17 cellular contexts compared by ENCODE assay signal in genomic region chr3:125010393-125010792, GRCh38. TPM values are rescaled to one million over a fixed set of nuclear protein-coding genes. Genes with fewer than 3 reads are reported as not detected.
DNase-seq lines count a peak whose midpoint lies in the region; ATAC-seq, FAIRE-seq and TF ChIP-seq lines count a peak whose summit lies in the region.
"Had no signal": no experiment of that assay in that cellular context is flagged by ENCODE, and none has a peak within 500 bp of the region (broad histone marks: within the 10 kb centered on the region; RNA-seq: fewer than 3 reads in every experiment).

No MANE protein-coding gene starts in this region.

- no peaks in the 10 kb centered on the region for H3K9me3 Mint-ChIP-seq in neural crest cell
- H3K9me3 Mint-ChIP-seq: GM23338 had no signal

- intact Hi-C loops in PC-3 (cut with micrococcal nuclease) = loop anchor here (2.0 to 5.0 kb wide), 2 partner anchors 42 to 52 kb away; no protein-coding TSS in a partner anchor

- no peaks in the 10 kb centered on the region for H3K9me2 ChIP-seq in PC-3 (replicated peaks; ENCODE audit: low read length)

- BruUV-seq in PC-3 (replicated peaks; lab: Mats Ljungman, UMichigan) = no TSS peak

- FAIRE-seq in GM19239 (lab: Jason Lieb, UNC) = peak; percentile 21
- no peak for FAIRE-seq in GM12892 (lab: Jason Lieb, UNC)
- FAIRE-seq: GM12878 had no signal

- peaks cover 45% of the 10 kb centered on the region for H3K27me3 Mint-ChIP-seq in neural crest cell (ENCODE audit: low read depth)

- no peaks in the 10 kb centered on the region for H3K79me2 ChIP-seq in PC-3 (ENCODE audit: low read length)

- H3F3A ChIP-seq in PC-3 (ENCODE audit: low read length, unreplicated experiment) = no peaks in the 10 kb centered on the region

- DNase-seq in GM19239 (ENCODE audit: insufficient read length, low spot score) = no peak
- DNase-seq in PC-3 = peak; percentile 52
- peak; percentile 29 for DNase-seq in islet precursor cell
- DNase-seq in neural crest cell (ENCODE audit: low read depth, low spot score) = no peak
- no peak for DNase-seq in GM12892 (ENCODE audit: insufficient read length)
- no peak for DNase-seq in COLO668 (lab: John Stamatoyannopoulos, UW; ENCODE audit: unreplicated experiment)
- DNase-seq: BE2C, COR-L47, NCI-H146, NCI-H2107, NCI-H345, NCI-H526 treated with DMSO at 0.1 percent for 48 hours had no signal

- no peak overlapping the region for H3K27ac ChIP-seq in PC-3 (ENCODE audit: low read length)
- H3K27ac ChIP-seq: SK-N-MC had no signal

- CTCF ChIA-PET in PC-3 (lab: Charles Lee) = interaction anchor here (0.9 kb wide), 1 partner anchor 41 kb away, joined by 3 read pairs; no protein-coding TSS in a partner anchor

- H3K27ac Mint-ChIP-seq in neural crest cell (ENCODE audit: unreplicated experiment) = peak overlapping the region; percentile 57
- H3K27ac Mint-ChIP-seq: GM23338 had no signal

- H3K27me3 ChIP-seq in PC-3 (ENCODE audit: low read length) = no peaks in the 10 kb centered on the region
- H3K27me3 ChIP-seq: BE2C had no signal

- no peaks in the 10 kb centered on the region for H3K36me3 ChIP-seq in PC-3 (ENCODE audit: low read depth, low read length)

- no peak overlapping the region for H3K9ac ChIP-seq in PC-3 (ENCODE audit: low read length)

- peaks cover 42% of the 10 kb centered on the region for H3K36me3 Mint-ChIP-seq in neural crest cell (ENCODE audit: low read depth)

- ATAC-seq in PC-3 = peak; percentile 92
- no peak for ATAC-seq in GM21825 (IDR thresholded peaks at IDR 0.05; ENCODE audit: unreplicated experiment)
- ATAC-seq in HG02588 (IDR thresholded peaks at IDR 0.05; ENCODE audit: unreplicated experiment) = no peak
- ATAC-seq: GM12878, GM23338 had no signal

- H4K20me1 ChIP-seq in PC-3 (ENCODE audit: low read length) = no peaks in the 10 kb centered on the region

- peaks cover 13% of the 10 kb centered on the region for H3K4me1 ChIP-seq in PC-3 (ENCODE audit: insufficient read depth, low read length)
- H3K4me1 ChIP-seq: BE2C had no signal

- no peak overlapping the region for H2AFZ ChIP-seq in PC-3 (ENCODE audit: low read length)
- H2AFZ ChIP-seq: GM23338 had no signal

- no peak overlapping the region for H3K4me3 Mint-ChIP-seq in neural crest cell
- H3K4me3 Mint-ChIP-seq: GM23338 had no signal

- H3K4me3 ChIP-seq in PC-3 (ENCODE audit: low read length) = no peak overlapping the region
- H3K4me3 ChIP-seq: GM12878, GM23338, SK-N-MC had no signal

- TF ChIP-seq POLR2A in GM12892 (IDR thresholded peaks at IDR 0.05; ENCODE audit: low read depth, low read length) = no peak

- TF ChIP-seq CTCF in PC-3 (conservative IDR thresholded peaks at IDR 0.05; ENCODE audit: low read depth, low read length) = no peak
- no peak for TF ChIP-seq CTCF in neural crest cell (conservative IDR thresholded peaks at IDR 0.05)

- peak overlapping the region; percentile 38; the same call in 1 of the 2 replicates for H3K4me2 ChIP-seq in PC-3 (ENCODE audit: low read length)
- H3K4me2 ChIP-seq: GM23338 had no signal

- no peaks in the 10 kb centered on the region for H3K9me3 ChIP-seq in PC-3 (ENCODE audit: low read length)
- H3K9me3 ChIP-seq: BE2C had no signal

- POLR2A ChIA-PET in PC-3 (lab: Charles Lee; ENCODE audit: unreplicated experiment) = no interaction called here

- H3K4me1 Mint-ChIP-seq in neural crest cell = peaks cover 26% of the 10 kb centered on the region

RNA-seq across cellular contexts. Expression of gene HEG1, which starts 45.4 kb away (rescaled TPM):
- 1.2 and 3.2 TPM in 2 replicates for total RNA-seq in PC-3 (2014; rRNA removed)
- total RNA-seq in neural crest cell = 32.0 and 33.8 TPM in 2 replicates
- polyA plus RNA-seq in GM12892 (2012; ENCODE audit: missing spikeins) = 13.3 TPM

Comparison
In these comparisons a context has a peak if more than half of its experiments do, and no peak if none do; other contexts are left out.
1. DNase-seq: peak in PC-3 (single experiment) and islet precursor cell (single experiment); none in GM19239 (single experiment), neural crest cell (single experiment), GM12892 (single experiment) and COLO668 (single experiment).